Comparison of ENCODE assay signal across 1 cellular context in genomic region chr17:2316916-2317205, GRCh38.
TF ChIP-seq lines count a peak whose summit lies in the region.
"Not testable (repeated sequence)": the region's sequence is repeated elsewhere in the genome, so short reads cannot be mapped to it uniquely, and the experiment has no call there.

No MANE protein-coding gene starts in this region.

TF ChIP-seq in K562, 482 proteins besides CTCF, POLR2A, EP300 and RAD21:
- TF ChIP-seq FOSL1 (tag; conservative IDR thresholded peaks at IDR 0.05) (peak; percentile 62; the same call in 1 of the 2 replicates), L3MBTL2 (IDR thresholded peaks at IDR 0.05) (0 out of 2 replicates have a peak, but pooled peaks have one; percentile 3), JUND (IDR thresholded peaks at IDR 0.05; ENCODE audit: borderline replicate concordance, low read depth, low read length) (peak; percentile 45; the same call in 1 of the 2 replicates), ATF3 (IDR thresholded peaks at IDR 0.05) (peak; percentile 61; the same call in 1 of the 2 replicates)
- not testable (repeated sequence) for TF ChIP-seq JUND (tag; IDR thresholded peaks at IDR 0.05; ENCODE audit: borderline replicate concordance, low read depth, low read length); ATF3 (CRISPR knock-in tag; conservative IDR thresholded peaks at IDR 0.05)
